In the genomic region with DNA sequence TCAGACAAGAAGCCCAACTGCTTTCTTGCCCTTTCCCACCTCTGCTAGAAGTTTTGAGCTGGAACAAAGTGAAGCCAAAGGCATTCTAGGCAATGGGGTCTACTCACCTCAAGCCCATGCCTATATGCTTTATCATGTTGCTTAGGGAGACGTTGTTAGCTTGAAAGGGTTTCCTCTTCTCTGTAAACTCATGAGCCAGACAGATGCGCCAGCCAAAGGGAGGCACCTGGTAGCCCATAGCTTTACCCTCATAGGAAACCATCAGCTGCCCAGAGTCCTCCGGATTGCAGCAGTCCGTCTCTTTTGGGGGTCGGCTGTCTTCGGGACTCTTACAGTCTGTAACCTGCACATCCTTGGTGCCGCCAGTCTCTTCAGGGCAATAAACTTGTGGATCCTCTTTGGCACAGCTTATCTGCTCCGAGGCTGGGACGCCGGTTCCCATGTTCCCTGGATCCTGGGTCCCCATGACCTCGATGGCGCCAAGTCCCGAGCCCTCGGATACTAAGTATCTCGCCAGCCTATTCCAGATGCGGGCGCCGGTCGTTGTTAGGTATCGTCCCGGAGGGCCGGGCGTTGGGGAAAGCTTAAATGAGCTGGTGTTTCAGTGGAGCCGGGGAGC, we compare ENCODE assay signal across 1 cellular context.
TF ChIP-seq lines count a peak whose summit lies in the region.

No MANE protein-coding gene starts in this region.

TF ChIP-seq in H1, 55 proteins besides CTCF, POLR2A, EP300 and RAD21:
- TF ChIP-seq TCF12 (IDR thresholded peaks at IDR 0.05; ENCODE audit: low read depth, low read length) (no peak), SAP30 (IDR thresholded peaks at IDR 0.05; ENCODE audit: insufficient read depth, insufficient replicate concordance, low read length) (peak; percentile 66), SIN3A (conservative IDR thresholded peaks at IDR 0.05 in 1 of 2, IDR thresholded peaks at IDR 0.05 in 1 of 2; ENCODE audit: low read depth in 1 of 2, low read length in 2 of 2) (0 out of 4 replicates have a peak, but pooled peaks of 1 of the 2 experiments have one; percentile 1), TAF1 (IDR thresholded peaks at IDR 0.05; ENCODE audit: low read depth, low read length) (0 out of 2 replicates have a peak, but pooled peaks have one; percentile 1), SP2 (IDR thresholded peaks at IDR 0.05; ENCODE audit: low read length) (no peak), POLR2AphosphoS5 (IDR thresholded peaks at IDR 0.05; ENCODE audit: low read depth, low read length) (no peak)
